ENCODE assay signal across 7 cellular contexts in genomic region chr6:136823128-136823660, GRCh38. TPM values are rescaled to one million over a fixed set of nuclear protein-coding genes. Genes with fewer than 3 reads are reported as not detected.
DNase-seq lines count a peak whose midpoint lies in the region; ATAC-seq and TF ChIP-seq lines count a peak whose summit lies in the region.

No MANE protein-coding gene starts in this region.

- ATAC-seq in HG03045 (IDR thresholded peaks at IDR 0.05; ENCODE audit: unreplicated experiment) = no peak

- peak overlapping the region; percentile 87 for H3K27ac Mint-ChIP-seq in activated CD4-positive, alpha-beta memory T cell treated with anti-CD3 and anti-CD28 coated beads for 36 hours

- no peaks in the 10 kb centered on the region for H3F3A ChIP-seq in smooth muscle cell (ENCODE audit: low read depth)

- peak overlapping the region; percentile 100 for H2AFZ ChIP-seq in smooth muscle cell (ENCODE audit: low read depth)

- H3K27me3 ChIP-seq in HL-60 (ENCODE audit: insufficient read depth, poor library complexity, severe bottlenecking) (no peaks in the 10 kb centered on the region), left ventricle myocardium inferior (ENCODE audit: low read depth) (no peaks in the 10 kb centered on the region), smooth muscle cell (ENCODE audit: low read depth) (peaks cover 16% of the 10 kb centered on the region)

- peak overlapping the region; percentile 40 for H3K27ac ChIP-seq in HL-60 (replicated peaks)
- peak overlapping the region; percentile 97 for H3K27ac ChIP-seq in left ventricle myocardium inferior (replicated peaks)
- no peak overlapping the region for H3K27ac ChIP-seq in smooth muscle cell (ENCODE audit: low read depth)

- H3K4me1 Mint-ChIP-seq in activated CD4-positive, alpha-beta memory T cell treated with anti-CD3 and anti-CD28 coated beads for 36 hours (ENCODE audit: low read depth) = peaks cover 17% of the 10 kb centered on the region

- H3K4me2 ChIP-seq in smooth muscle cell = peak overlapping the region; percentile 95

- no peaks in the 10 kb centered on the region for H3K9me3 Mint-ChIP-seq in activated CD4-positive, alpha-beta memory T cell treated with anti-CD3 and anti-CD28 coated beads for 36 hours

- H3K4me3 ChIP-seq in HL-60 (replicated peaks; ENCODE audit: insufficient read depth, low read length) (peak overlapping the region; percentile 59), left ventricle myocardium inferior (peak overlapping the region; percentile 80), smooth muscle cell (peak overlapping the region; percentile 83)

- H3K9me3 ChIP-seq in left ventricle myocardium inferior (replicated peaks) (no peaks in the 10 kb centered on the region), smooth muscle cell (replicated peaks; ENCODE audit: low read depth) (no peaks in the 10 kb centered on the region)

- H3K36me3 ChIP-seq in left ventricle myocardium inferior (peaks cover 7% of the 10 kb centered on the region), smooth muscle cell (ENCODE audit: low read depth) (peaks cover 3% of the 10 kb centered on the region)

- no peaks in the 10 kb centered on the region for H4K20me1 ChIP-seq in smooth muscle cell (ENCODE audit: low read depth)

- H3K4me3 Mint-ChIP-seq in activated CD4-positive, alpha-beta memory T cell treated with anti-CD3 and anti-CD28 coated beads for 36 hours = peak overlapping the region; percentile 88

- no peaks in the 10 kb centered on the region for H3K27me3 Mint-ChIP-seq in activated CD4-positive, alpha-beta memory T cell treated with anti-CD3 and anti-CD28 coated beads for 36 hours

- peak overlapping the region; percentile 82 for H3K9ac ChIP-seq in smooth muscle cell (ENCODE audit: low read depth)

- no peaks in the 10 kb centered on the region for H3K79me2 ChIP-seq in smooth muscle cell (ENCODE audit: low read depth)

- TF ChIP-seq CTCF in HL-60 (IDR thresholded peaks at IDR 0.05; ENCODE audit: insufficient read depth, low read length) = no peak
- no peak for TF ChIP-seq CTCF in left ventricle myocardium inferior (IDR thresholded peaks at IDR 0.05; ENCODE audit: borderline replicate concordance)
- TF ChIP-seq CTCF in smooth muscle cell (IDR thresholded peaks at IDR 0.05; ENCODE audit: borderline replicate concordance, insufficient read depth, poor library complexity, severe bottlenecking) = no peak

- H3K4me1 ChIP-seq in left ventricle myocardium inferior = peaks cover 55% of the 10 kb centered on the region
- no peaks in the 10 kb centered on the region for H3K4me1 ChIP-seq in smooth muscle cell (ENCODE audit: low read depth)

- intact Hi-C loops in activated CD4-positive, alpha-beta memory T cell treated with anti-CD3 and anti-CD28 coated beads for 36 hours (cut with micrococcal nuclease) = loop anchor here (2.0 kb wide), 1 partner anchor 98 kb away; no protein-coding TSS in a partner anchor
- intact Hi-C loops in left ventricle myocardium inferior (cut with micrococcal nuclease) = no loop called here

- POLR2A ChIA-PET in activated CD4-positive, alpha-beta memory T cell treated with anti-CD3 and anti-CD28 coated beads for 36 hours (lab: Charles Lee) = interaction anchor here (0.8 to 1.9 kb wide), 4 partner anchors 31 to 533 kb away, joined by 3 to 6 read pairs (median 4); partner anchors contain the start of genes BCLAF1 and MAP3K5

- peaks cover 27% of the 10 kb centered on the region for H3K36me3 Mint-ChIP-seq in activated CD4-positive, alpha-beta memory T cell treated with anti-CD3 and anti-CD28 coated beads for 36 hours

- no peak for DNase-seq in HL-60 (ENCODE audit: low read depth in 1 of 2, low spot score in 1 of 2)
- DNase-seq in activated CD4-positive, alpha-beta memory T cell treated with anti-CD3 and anti-CD28 coated beads for 36 hours = no peak
- DNase-seq in left ventricle myocardium inferior = no peak
- no peak for DNase-seq in smooth muscle cell (lab: John Stamatoyannopoulos, UW; ENCODE audit: unreplicated experiment)
- DNase-seq in RKO (ENCODE audit: low spot score) = no peak
- no peak for DNase-seq in NCI-H1417 treated with DMSO at 0.1 percent for 48 hours (lab: John Stamatoyannopoulos, UW)

- WGBS in smooth muscle cell (ENCODE audit: low lambda C conversion rate) = 69% methylated on average over 31 of the region's 31 CpGs

- CTCF ChIA-PET in activated CD4-positive, alpha-beta memory T cell treated with anti-CD3 and anti-CD28 coated beads for 36 hours (lab: Charles Lee) = interaction anchor here (0.7 to 3.2 kb wide), 8 partner anchors 21 to 399 kb away, joined by 3 to 34 read pairs (median 5); partner anchors contain the start of gene MAP3K5

RNA-seq across cellular contexts. Expression of gene PEX7, which starts 0.8 kb away (rescaled TPM):
- 1 to 10 TPM; 5.4 to 6.4 TPM for total RNA-seq in activated CD4-positive, alpha-beta memory T cell treated with anti-CD3 and anti-CD28 coated beads for 36 hours
- total RNA-seq in left ventricle myocardium inferior (14.8 TPM), smooth muscle cell (5.6 and 10.3 TPM in 2 replicates)
- polyA plus RNA-seq in smooth muscle cell = 13.3 and 14.4 TPM in 2 replicates

RNA-seq across cellular contexts. Expression of gene MAP3K5, which starts 30.9 kb away (rescaled TPM):
- total RNA-seq in activated CD4-positive, alpha-beta memory T cell treated with anti-CD3 and anti-CD28 coated beads for 36 hours = 10 to 100 TPM; 13.2 to 13.8 TPM
- total RNA-seq in left ventricle myocardium inferior (44.1 TPM), smooth muscle cell (1.8 and 2.1 TPM in 2 replicates)
- 0.69 and 0.93 TPM in 2 replicates for polyA plus RNA-seq in smooth muscle cell
